ENCODE assay signal across 19 cellular contexts in the genomic region with DNA sequence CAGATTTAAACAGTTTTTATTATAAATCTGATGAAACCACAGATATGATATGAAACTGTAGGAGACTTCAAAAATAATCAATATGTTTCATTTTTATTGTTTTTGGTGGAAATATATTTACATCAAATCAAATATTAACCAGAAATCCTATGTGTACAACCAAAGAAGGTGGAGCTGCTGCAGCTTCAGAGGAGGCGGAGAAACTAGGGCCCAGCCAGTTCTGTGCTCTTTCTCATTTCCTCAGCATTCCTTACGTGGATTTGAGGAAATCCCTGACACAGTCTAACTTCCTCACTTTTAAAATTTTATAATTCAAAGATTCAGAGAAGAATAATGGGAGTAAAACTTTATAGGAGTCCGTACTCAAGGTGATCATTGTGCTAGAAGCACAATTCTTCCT.
DNase-seq lines count a peak whose midpoint lies in the region; ATAC-seq, FAIRE-seq and TF ChIP-seq lines count a peak whose summit lies in the region.
"Had no signal": no experiment of that assay in that cellular context is flagged by ENCODE, and none has a peak within 500 bp of the region (broad histone marks: within the 10 kb centered on the region; RNA-seq: fewer than 3 reads in every experiment).

No MANE protein-coding gene starts in this region.

- no peak overlapping the region for H3K4me3 ChIP-seq in pancreas
- H3K4me3 ChIP-seq: HAP-1 had no signal

- intact Hi-C loops in pancreas (cut with DNase I) = no loop called here

- ATAC-seq in left lobe of liver (peak; percentile 47), pancreas (peak in 3 of 4 donors; percentile 56 to 85 (median 60)), SK-N-SH treated with all-trans-retinoic acid at 6 μM for 48 hours (no peak)
- ATAC-seq: CD8-positive, alpha-beta T cell had no signal

- no peak overlapping the region for H3K27ac ChIP-seq in pancreas
- H3K27ac ChIP-seq: 22Rv1 had no signal

- H3K9me3 ChIP-seq in pancreas = no peaks in the 10 kb centered on the region
- H3K9me3 ChIP-seq: Caco-2, HAP-1 had no signal

- 39 to 40% methylated on average over 3 of the region's 3 CpGs for WGBS in pancreas, 2 donors

- DNase-seq in DMS53 (lab: John Stamatoyannopoulos, UW) = peak; percentile 20
- no peak for DNase-seq in DMS53 treated with DMSO at 0.1 percent for 48 hours (lab: John Stamatoyannopoulos, UW; ENCODE audit: unreplicated experiment)
- no peak for DNase-seq in left lobe of liver (ENCODE audit: low spot score)
- no peak for DNase-seq in pancreas
- DNase-seq in occipital lobe (lab: John Stamatoyannopoulos, UW) = no peak
- no peak for DNase-seq in activated effector memory CD4-positive, alpha-beta T cell treated with anti-CD3 and anti-CD28 coated beads, Interleukin-2, amount 50 U/mL, for 16 hours
- DNase-seq: C1 segment of cervical spinal cord; CD8-positive, alpha-beta T cell; DMS 273 treated with DMSO at 0.1 percent for 48 hours; DND-41; GOT3; HFFc6 had no signal

- peaks cover 0 to 16% (median 0%) of the 10 kb centered on the region in 4 donors for H3K27me3 ChIP-seq in pancreas

- no peak for TF ChIP-seq CTCF in pancreas (IDR thresholded peaks at IDR 0.05)

- H3K36me3 ChIP-seq in pancreas = no peaks in the 10 kb centered on the region
- H3K36me3 ChIP-seq: HAP-1 had no signal

- H3K4me1 ChIP-seq in pancreas = no peaks in the 10 kb centered on the region
- H3K4me1 ChIP-seq: Caco-2, HAP-1 had no signal

- FAIRE-seq in pancreas (lab: Jason Lieb, UNC) = no peak
- FAIRE-seq: G401.6, GM12892, H54 had no signal

TF ChIP-seq in SK-N-SH treated with all-trans-retinoic acid at 6 μM for 48 hours, 23 proteins besides CTCF, POLR2A, EP300 and RAD21:
- TF ChIP-seq, protein P1, sequence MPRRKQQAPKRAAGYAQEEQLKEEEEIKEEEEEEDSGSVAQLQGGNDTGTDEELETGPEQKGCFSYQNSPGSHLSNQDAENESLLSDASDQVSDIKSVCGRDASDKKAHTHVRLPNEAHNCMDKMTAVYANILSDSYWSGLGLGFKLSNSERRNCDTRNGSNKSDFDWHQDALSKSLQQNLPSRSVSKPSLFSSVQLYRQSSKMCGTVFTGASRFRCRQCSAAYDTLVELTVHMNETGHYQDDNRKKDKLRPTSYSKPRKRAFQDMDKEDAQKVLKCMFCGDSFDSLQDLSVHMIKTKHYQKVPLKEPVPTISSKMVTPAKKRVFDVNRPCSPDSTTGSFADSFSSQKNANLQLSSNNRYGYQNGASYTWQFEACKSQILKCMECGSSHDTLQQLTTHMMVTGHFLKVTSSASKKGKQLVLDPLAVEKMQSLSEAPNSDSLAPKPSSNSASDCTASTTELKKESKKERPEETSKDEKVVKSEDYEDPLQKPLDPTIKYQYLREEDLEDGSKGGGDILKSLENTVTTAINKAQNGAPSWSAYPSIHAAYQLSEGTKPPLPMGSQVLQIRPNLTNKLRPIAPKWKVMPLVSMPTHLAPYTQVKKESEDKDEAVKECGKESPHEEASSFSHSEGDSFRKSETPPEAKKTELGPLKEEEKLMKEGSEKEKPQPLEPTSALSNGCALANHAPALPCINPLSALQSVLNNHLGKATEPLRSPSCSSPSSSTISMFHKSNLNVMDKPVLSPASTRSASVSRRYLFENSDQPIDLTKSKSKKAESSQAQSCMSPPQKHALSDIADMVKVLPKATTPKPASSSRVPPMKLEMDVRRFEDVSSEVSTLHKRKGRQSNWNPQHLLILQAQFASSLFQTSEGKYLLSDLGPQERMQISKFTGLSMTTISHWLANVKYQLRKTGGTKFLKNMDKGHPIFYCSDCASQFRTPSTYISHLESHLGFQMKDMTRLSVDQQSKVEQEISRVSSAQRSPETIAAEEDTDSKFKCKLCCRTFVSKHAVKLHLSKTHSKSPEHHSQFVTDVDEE (CRISPR knock-in tag; IDR thresholded peaks at IDR 0.05) = no peak
- TF ChIP-seq ZNF70 (CRISPR knock-in tag; IDR thresholded peaks at IDR 0.05) (no peak), ZC3H10 (CRISPR knock-in tag; IDR thresholded peaks at IDR 0.05) (no peak), ZNF565 (CRISPR knock-in tag; conservative IDR thresholded peaks at IDR 0.05; ENCODE audit: low read depth) (no peak), ARNTL (CRISPR knock-in tag; IDR thresholded peaks at IDR 0.05; ENCODE audit: borderline replicate concordance, low read depth) (no peak), TOX (CRISPR knock-in tag; IDR thresholded peaks at IDR 0.05; ENCODE audit: borderline replicate concordance) (no peak), ISL1 (CRISPR knock-in tag; IDR thresholded peaks at IDR 0.05) (no peak), ZFP30 (CRISPR knock-in tag; IDR thresholded peaks at IDR 0.05) (no peak), TCF4 (CRISPR knock-in tag; IDR thresholded peaks at IDR 0.05; ENCODE audit: borderline replicate concordance) (no peak), CSDC2 (CRISPR knock-in tag; IDR thresholded peaks at IDR 0.05) (no peak), PPARA (CRISPR knock-in tag; IDR thresholded peaks at IDR 0.05; ENCODE audit: borderline replicate concordance) (no peak), OSR1 (CRISPR knock-in tag; IDR thresholded peaks at IDR 0.05) (no peak), ZNF8 (CRISPR knock-in tag; IDR thresholded peaks at IDR 0.05) (no peak), CREB5 (CRISPR knock-in tag; IDR thresholded peaks at IDR 0.05; ENCODE audit: low read depth) (no peak), BACH2 (CRISPR knock-in tag; IDR thresholded peaks at IDR 0.05; ENCODE audit: borderline replicate concordance) (no peak), CSRNP3 (CRISPR knock-in tag; IDR thresholded peaks at IDR 0.05) (no peak), ESRRG (CRISPR knock-in tag; IDR thresholded peaks at IDR 0.05) (no peak), ZFP3 (CRISPR knock-in tag; IDR thresholded peaks at IDR 0.05) (no peak)
- TF ChIP-seq, protein P2, sequence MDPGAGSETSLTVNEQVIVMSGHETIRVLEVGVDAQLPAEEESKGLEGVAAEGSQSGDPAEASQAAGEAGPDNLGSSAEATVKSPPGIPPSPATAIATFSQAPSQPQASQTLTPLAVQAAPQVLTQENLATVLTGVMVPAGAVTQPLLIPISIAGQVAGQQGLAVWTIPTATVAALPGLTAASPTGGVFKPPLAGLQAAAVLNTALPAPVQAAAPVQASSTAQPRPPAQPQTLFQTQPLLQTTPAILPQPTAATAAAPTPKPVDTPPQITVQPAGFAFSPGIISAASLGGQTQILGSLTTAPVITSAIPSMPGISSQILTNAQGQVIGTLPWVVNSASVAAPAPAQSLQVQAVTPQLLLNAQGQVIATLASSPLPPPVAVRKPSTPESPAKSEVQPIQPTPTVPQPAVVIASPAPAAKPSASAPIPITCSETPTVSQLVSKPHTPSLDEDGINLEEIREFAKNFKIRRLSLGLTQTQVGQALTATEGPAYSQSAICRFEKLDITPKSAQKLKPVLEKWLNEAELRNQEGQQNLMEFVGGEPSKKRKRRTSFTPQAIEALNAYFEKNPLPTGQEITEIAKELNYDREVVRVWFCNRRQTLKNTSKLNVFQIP (CRISPR knock-in tag; IDR thresholded peaks at IDR 0.05; ENCODE audit: borderline replicate concordance, low read depth) = no peak
TF ChIP-seq in SK-N-SH treated with all-trans-retinoic acid at 6 μM for 48 hours: peak in this region for 0.
